In the genomic region with DNA sequence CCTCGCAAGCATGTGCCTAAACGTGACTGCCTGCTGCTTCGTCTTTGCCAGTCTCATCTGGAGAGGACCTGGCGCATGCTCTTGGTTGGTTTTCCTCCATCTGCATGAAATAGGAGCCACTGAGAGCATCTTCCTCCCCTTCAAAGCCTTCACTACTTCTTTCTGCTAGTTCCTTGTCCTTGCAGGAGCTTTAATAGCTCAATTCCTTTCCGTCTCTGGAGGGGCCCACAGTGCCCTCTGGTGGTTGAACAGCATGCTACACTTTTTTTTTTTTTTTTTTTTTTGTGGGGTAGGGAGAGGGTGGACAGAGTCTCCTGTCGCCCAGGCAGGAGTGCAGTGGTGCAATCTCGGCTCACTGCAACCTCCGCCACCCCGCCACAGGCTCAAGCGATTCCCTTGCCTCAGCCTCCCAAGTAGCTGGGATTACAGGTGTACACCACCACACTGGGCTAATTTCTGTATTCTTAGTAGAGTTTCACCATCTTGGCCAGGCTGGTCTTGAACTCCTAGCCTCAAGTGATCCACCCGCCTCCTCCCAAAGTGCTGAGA, we compare ENCODE assay signal across 8 cellular contexts. TPM values are rescaled to one million over a fixed set of nuclear protein-coding genes. Genes with fewer than 3 reads are reported as not detected.
DNase-seq lines count a peak whose midpoint lies in the region; ATAC-seq and TF ChIP-seq lines count a peak whose summit lies in the region.

No MANE protein-coding gene starts in this region.

- no peak overlapping the region for H3K4me3 Mint-ChIP-seq in activated CD8-positive, alpha-beta T cell treated with anti-CD3 and anti-CD28 coated beads for 36 hours
- no peak overlapping the region for H3K4me3 Mint-ChIP-seq in endothelial cell (ENCODE audit: unreplicated experiment)
- H3K4me3 Mint-ChIP-seq in naive B cell = no peak overlapping the region

- intact Hi-C loops in activated CD8-positive, alpha-beta T cell treated with anti-CD3 and anti-CD28 coated beads for 36 hours (cut with micrococcal nuclease) = loop anchor here (2.0 to 5.0 kb wide), 2 partner anchors 93 to 151 kb away; a partner anchor contains a TSS

- CTCF ChIA-PET in activated CD8-positive, alpha-beta T cell treated with anti-CD3 and anti-CD28 coated beads for 36 hours (lab: Charles Lee) = interaction anchor here (0.7 to 6.8 kb wide), 26 partner anchors 9 to 581 kb away, joined by 3 to 71 read pairs (median 5); a partner anchor contains a TSS

- H3K27ac ChIP-seq in 22Rv1 = no peak overlapping the region

- TF ChIP-seq CTCF in 22Rv1 (IDR thresholded peaks at IDR 0.05) = peak; percentile 85
- TF ChIP-seq CTCF in GM12865 (IDR thresholded peaks at IDR 0.05; ENCODE audit: insufficient read depth, low read depth, low read length, missing control alignments) = peak; percentile 78
- peak; percentile 92 for TF ChIP-seq CTCF in activated CD8-positive, alpha-beta T cell treated with anti-CD3 and anti-CD28 coated beads for 36 hours (IDR thresholded peaks at IDR 0.05)
- TF ChIP-seq CTCF in endothelial cell (IDR thresholded peaks at IDR 0.05; ENCODE audit: unreplicated experiment) = peak; percentile 96

- H3K27ac Mint-ChIP-seq in activated CD8-positive, alpha-beta T cell treated with anti-CD3 and anti-CD28 coated beads for 36 hours = no peak overlapping the region
- H3K27ac Mint-ChIP-seq in endothelial cell (ENCODE audit: unreplicated experiment) (no peak overlapping the region), naive B cell (peak overlapping the region in 3 of 6 donors; percentile 7 to 50 (median 38))

- H3K4me3 ChIP-seq in GM12865 (ENCODE audit: low read depth, low read length) = no peak overlapping the region

- no peaks in the 10 kb centered on the region for H3K36me3 Mint-ChIP-seq in activated CD8-positive, alpha-beta T cell treated with anti-CD3 and anti-CD28 coated beads for 36 hours (ENCODE audit: low read depth)
- H3K36me3 Mint-ChIP-seq in endothelial cell (ENCODE audit: low read depth, unreplicated experiment) (peaks cover 3% of the 10 kb centered on the region), naive B cell (peaks cover 15 to 37% of the 10 kb centered on the region in 2 donors)

- ATAC-seq in activated CD8-positive, alpha-beta T cell treated with anti-CD3 and anti-CD28 coated beads for 36 hours = peak; percentile 62
- ATAC-seq in naive B cell (ENCODE audit: low read depth in 2 of 2) (peak; percentile 38 to 55), HG02885 (IDR thresholded peaks at IDR 0.05; ENCODE audit: poor library complexity, unreplicated experiment) (no peak)

- peak; percentile 67 for DNase-seq in GM12865 (ENCODE audit: low read depth)
- peak; percentile 41 for DNase-seq in NCI-H748 (lab: John Stamatoyannopoulos, UW; ENCODE audit: unreplicated experiment)
- peak; percentile 61 for DNase-seq in activated CD8-positive, alpha-beta T cell treated with anti-CD3 and anti-CD28 coated beads for 36 hours
- peak; percentile 72 for DNase-seq in endothelial cell (ENCODE audit: low spot score)
- peak; percentile 43 for DNase-seq in naive B cell
- DNase-seq in superior temporal gyrus (ENCODE audit: extremely low spot score) = peak; percentile 75

- no peaks in the 10 kb centered on the region for H3K27me3 Mint-ChIP-seq in activated CD8-positive, alpha-beta T cell treated with anti-CD3 and anti-CD28 coated beads for 36 hours
- H3K27me3 Mint-ChIP-seq in endothelial cell (ENCODE audit: unreplicated experiment) (peaks cover 2% of the 10 kb centered on the region), naive B cell (no peaks in the 10 kb centered on the region)

- no peaks in the 10 kb centered on the region for H3K9me3 Mint-ChIP-seq in activated CD8-positive, alpha-beta T cell treated with anti-CD3 and anti-CD28 coated beads for 36 hours
- H3K9me3 Mint-ChIP-seq in endothelial cell (ENCODE audit: unreplicated experiment) (no peaks in the 10 kb centered on the region), naive B cell (peaks cover 0 to 8% (median 1%) of the 10 kb centered on the region in 7 donors)

- peaks cover 8% of the 10 kb centered on the region for H3K4me1 Mint-ChIP-seq in activated CD8-positive, alpha-beta T cell treated with anti-CD3 and anti-CD28 coated beads for 36 hours (ENCODE audit: low read depth)
- H3K4me1 Mint-ChIP-seq in endothelial cell (ENCODE audit: unreplicated experiment) = no peaks in the 10 kb centered on the region
- peaks cover 13 to 29% (median 26%) of the 10 kb centered on the region in 3 donors for H3K4me1 Mint-ChIP-seq in naive B cell

- POLR2A ChIA-PET in activated CD8-positive, alpha-beta T cell treated with anti-CD3 and anti-CD28 coated beads for 36 hours (lab: Charles Lee) = interaction anchor here (1.4 kb wide), 1 partner anchor 10 kb away, joined by 4 read pairs; no protein-coding TSS in a partner anchor

RNA-seq across cellular contexts. Expression of a gene that starts 59.6 kb away (rescaled TPM):
- 10 to 100 TPM; 67.0 to 69.4 TPM for total RNA-seq in activated CD8-positive, alpha-beta T cell treated with anti-CD3 and anti-CD28 coated beads for 36 hours
- 5.3 TPM for total RNA-seq in endothelial cell (ENCODE audit: unreplicated experiment)
- polyA plus RNA-seq in naive B cell (ENCODE audit: low read depth in 6 of 6) = 100 to 1,000 TPM; 136 to 237 (median 203) TPM

Comparison
In these comparisons a context has a peak if more than half of its experiments do, and no peak if none do; other contexts are left out.
1. RNA of a gene that starts 59.6 kb away (total RNA-seq): 67.0 to 69.4 TPM in activated CD8-positive, alpha-beta T cell treated with anti-CD3 and anti-CD28 coated beads for 36 hours; 5.3 TPM in endothelial cell (single experiment); every median in the first group is over 10 times any median in the second.
2. Peak in every context shown above with its lines, with median percentiles within 50 percentile points of each other: CTCF ChIP-seq and DNase-seq.